ENCODE assay signal across 8 cellular contexts in genomic region chr5:133930061-133930823, GRCh38.
DNase-seq lines count a peak whose midpoint lies in the region; ATAC-seq lines count a peak whose summit lies in the region.

No MANE protein-coding gene starts in this region.

- H3K27ac Mint-ChIP-seq in stimulated activated naive B cell treated with anti-CD40 and anti-IgM and Interleukin-4, amounts not matched to agents 10 μg/mL and 1 μg/mL and 100 μg/mL, for 72 hours = peak overlapping the region; percentile 98

- H3K36me3 Mint-ChIP-seq in stimulated activated naive B cell treated with anti-CD40 and anti-IgM and Interleukin-4, amounts not matched to agents 10 μg/mL and 1 μg/mL and 100 μg/mL, for 72 hours = peaks cover 0 to 5% of the 10 kb centered on the region in 2 donors

- H3K27me3 Mint-ChIP-seq in stimulated activated naive B cell treated with anti-CD40 and anti-IgM and Interleukin-4, amounts not matched to agents 10 μg/mL and 1 μg/mL and 100 μg/mL, for 72 hours = no peaks in the 10 kb centered on the region

- H3K9me3 Mint-ChIP-seq in stimulated activated naive B cell treated with anti-CD40 and anti-IgM and Interleukin-4, amounts not matched to agents 10 μg/mL and 1 μg/mL and 100 μg/mL, for 72 hours = peaks cover 0 to 2% of the 10 kb centered on the region in 2 donors

- H3K4me1 Mint-ChIP-seq in stimulated activated naive B cell treated with anti-CD40 and anti-IgM and Interleukin-4, amounts not matched to agents 10 μg/mL and 1 μg/mL and 100 μg/mL, for 72 hours = peaks cover 77 to 94% of the 10 kb centered on the region in 2 donors

- peak; percentile 64 for DNase-seq in activated T-cell treated with anti-CD3 and anti-CD28 coated beads for 4 hours
- DNase-seq in kidney glomerular epithelial cell (lab: John Stamatoyannopoulos, UW) = peak; percentile 42
- DNase-seq in stimulated activated naive B cell treated with anti-CD40 and anti-IgM and Interleukin-4, amounts not matched to agents 10 μg/mL and 1 μg/mL and 100 μg/mL, for 72 hours = peak; percentile 72
- DNase-seq in SW 1271 (lab: John Stamatoyannopoulos, UW) = no peak
- DNase-seq in Kasumi-1 (lab: John Stamatoyannopoulos, UW) = no peak
- DNase-seq in DMS 273 (lab: John Stamatoyannopoulos, UW; ENCODE audit: unreplicated experiment) = no peak

- peak overlapping the region; percentile 69 to 74 for H3K4me3 Mint-ChIP-seq in stimulated activated naive B cell treated with anti-CD40 and anti-IgM and Interleukin-4, amounts not matched to agents 10 μg/mL and 1 μg/mL and 100 μg/mL, for 72 hours

- ATAC-seq in GM18502 (IDR thresholded peaks at IDR 0.05; ENCODE audit: poor library complexity, unreplicated experiment) = peak; percentile 58
- ATAC-seq in HG03280 (IDR thresholded peaks at IDR 0.05; ENCODE audit: unreplicated experiment) = peak; percentile 53
- ATAC-seq in stimulated activated naive B cell treated with anti-CD40 and anti-IgM and Interleukin-4, amounts not matched to agents 10 μg/mL and 1 μg/mL and 100 μg/mL, for 72 hours (replicated peaks) = peak; percentile 44 to 49

Comparison
In these comparisons a context has a peak if more than half of its experiments do, and no peak if none do; other contexts are left out.
1. DNase-seq: peak in activated T-cell treated with anti-CD3 and anti-CD28 coated beads for 4 hours (single experiment), kidney glomerular epithelial cell (single experiment) and stimulated activated naive B cell treated with anti-CD40 and anti-IgM and Interleukin-4, amounts not matched to agents 10 μg/mL and 1 μg/mL and 100 μg/mL, for 72 hours (single experiment); none in SW 1271 (0 of 2), Kasumi-1 (0 of 2) and DMS 273 (single experiment).
2. Peak in every context shown above with its lines, with median percentiles within 50 percentile points of each other: ATAC-seq.